ENCODE assay signal across 10 cellular contexts in the genomic region with DNA sequence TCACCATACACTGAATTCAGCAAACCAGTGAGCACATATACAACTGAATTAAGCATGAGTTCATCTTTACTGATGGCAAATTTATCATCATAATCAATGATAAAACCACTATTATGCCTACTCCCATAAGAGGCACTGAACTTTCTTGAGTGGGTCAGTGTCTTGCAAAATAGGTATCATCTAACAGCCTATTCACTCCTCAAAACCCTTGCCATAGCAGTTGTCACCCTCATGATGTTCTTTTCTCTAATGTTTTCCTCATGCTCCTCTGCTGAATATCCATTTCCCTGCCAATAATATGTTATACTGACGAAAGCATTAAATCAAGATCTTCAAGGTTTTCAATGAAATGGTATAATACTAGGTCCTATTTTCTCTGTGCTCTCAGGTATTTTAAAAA. TPM values are rescaled to one million over a fixed set of nuclear protein-coding genes. Genes with fewer than 3 reads are reported as not detected.
DNase-seq lines count a peak whose midpoint lies in the region; ATAC-seq and TF ChIP-seq lines count a peak whose summit lies in the region.
"Had no signal": no experiment of that assay in that cellular context is flagged by ENCODE, and none has a peak within 500 bp of the region (broad histone marks: within the 10 kb centered on the region; RNA-seq: fewer than 3 reads in every experiment).

No MANE protein-coding gene starts in this region.

- H3K9me3 Mint-ChIP-seq in activated naive CD4-positive, alpha-beta T cell treated with anti-CD3 and anti-CD28 coated beads, Interleukin-2, amount 50 U/mL, for 24 hours, result no peaks in the 10 kb centered on the region
- no peaks in the 10 kb centered on the region for H3K9me3 Mint-ChIP-seq in activated naive CD4-positive, alpha-beta T cell treated with anti-CD3 and anti-CD28 coated beads, Interleukin-2, amount 10 ng/mL, durations not matched to agents 7 days and 5 days
- no peaks in the 10 kb centered on the region for H3K9me3 Mint-ChIP-seq in immature natural killer cell

- no peaks in the 10 kb centered on the region for H3K27me3 Mint-ChIP-seq in activated naive CD4-positive, alpha-beta T cell treated with anti-CD3 and anti-CD28 coated beads, Interleukin-2, amount 50 U/mL, for 24 hours
- no peaks in the 10 kb centered on the region for H3K27me3 Mint-ChIP-seq in activated naive CD4-positive, alpha-beta T cell treated with anti-CD3 and anti-CD28 coated beads, Interleukin-2, amount 10 ng/mL, durations not matched to agents 7 days and 5 days
- H3K27me3 Mint-ChIP-seq in T-helper 17 cell (no peaks in the 10 kb centered on the region), immature natural killer cell (ENCODE audit: low read depth in 3 of 3) (peaks cover 2 to 4% (median 3%) of the 10 kb centered on the region in 3 donors)

- intact Hi-C loops in sigmoid colon (cut with DNase I), result no loop called here

- no peak for TF ChIP-seq CTCF in thoracic aorta (IDR thresholded peaks at IDR 0.05)
- TF ChIP-seq CTCF in sigmoid colon (IDR thresholded peaks at IDR 0.05), result no peak

- CTCF ChIA-PET in activated naive CD4-positive, alpha-beta T cell treated with anti-CD3 and anti-CD28 coated beads, Interleukin-2, amount 10 ng/mL, durations not matched to agents 7 days and 5 days (lab: Charles Lee), result interaction anchor here (1.3 kb wide), 1 partner anchor 58 kb away, joined by 3 read pairs; no protein-coding TSS in a partner anchor

- no peak for TF ChIP-seq EP300 in sigmoid colon (IDR thresholded peaks at IDR 0.05)

- H3K4me1 ChIP-seq in thoracic aorta (ENCODE audit: control insufficient read depth in 1 of 2, low read depth in 2 of 2) (peaks cover 53 to 73% of the 10 kb centered on the region in 2 donors), sigmoid colon (peaks cover 0 to 92% (median 82%) of the 10 kb centered on the region in 4 donors)

- H3K27ac ChIP-seq in thoracic aorta (no peak overlapping the region), sigmoid colon (peak overlapping the region in 2 of 4 donors; percentile 20 to 99)
- H3K27ac ChIP-seq: ovary had no signal

- H3K36me3 ChIP-seq in thoracic aorta (peaks cover 5% of the 10 kb centered on the region), sigmoid colon (peaks cover 0 to 20% (median 2%) of the 10 kb centered on the region in 4 donors)
- H3K36me3 ChIP-seq: ovary, uterus had no signal

- H3K27me3 ChIP-seq in thoracic aorta (replicated peaks; ENCODE audit: insufficient read depth) (no peaks in the 10 kb centered on the region), sigmoid colon (no peaks in the 10 kb centered on the region)
- H3K27me3 ChIP-seq: ovary, uterus had no signal

- peaks cover 6% of the 10 kb centered on the region for H3K36me3 Mint-ChIP-seq in activated naive CD4-positive, alpha-beta T cell treated with anti-CD3 and anti-CD28 coated beads, Interleukin-2, amount 50 U/mL, for 24 hours
- peaks cover 34% of the 10 kb centered on the region for H3K36me3 Mint-ChIP-seq in activated naive CD4-positive, alpha-beta T cell treated with anti-CD3 and anti-CD28 coated beads, Interleukin-2, amount 10 ng/mL, durations not matched to agents 7 days and 5 days
- H3K36me3 Mint-ChIP-seq in T-helper 17 cell (ENCODE audit: low read depth) (peaks cover 4% of the 10 kb centered on the region), immature natural killer cell (peaks cover 0 to 19% (median 11%) of the 10 kb centered on the region in 3 donors)

- no peak for TF ChIP-seq POLR2A in sigmoid colon (IDR thresholded peaks at IDR 0.05)

- no peaks in the 10 kb centered on the region for H3K9me3 ChIP-seq in T-helper 17 cell (ENCODE audit: control insufficient read depth, low read length, poor library complexity, severe bottlenecking)
- no peaks in the 10 kb centered on the region for H3K9me3 ChIP-seq in thoracic aorta
- H3K9me3 ChIP-seq in sigmoid colon, result no peaks in the 10 kb centered on the region
- H3K9me3 ChIP-seq: ovary, uterus had no signal

- ATAC-seq in T-helper 17 cell (no peak), thoracic aorta (ENCODE audit: insufficient number of reproducible peaks, low FRiP score, low read depth) (no peak)

- H3K4me3 ChIP-seq in thoracic aorta (peak overlapping the region; percentile 34), sigmoid colon (no peak overlapping the region)
- H3K4me3 ChIP-seq: uterus had no signal

- peaks cover 81% of the 10 kb centered on the region for H3K4me1 Mint-ChIP-seq in activated naive CD4-positive, alpha-beta T cell treated with anti-CD3 and anti-CD28 coated beads, Interleukin-2, amount 50 U/mL, for 24 hours
- H3K4me1 Mint-ChIP-seq in activated naive CD4-positive, alpha-beta T cell treated with anti-CD3 and anti-CD28 coated beads, Interleukin-2, amount 10 ng/mL, durations not matched to agents 7 days and 5 days, result peaks cover 54% of the 10 kb centered on the region
- peaks cover 66% of the 10 kb centered on the region for H3K4me1 Mint-ChIP-seq in T-helper 17 cell
- peaks cover 78 to 98% of the 10 kb centered on the region in 2 donors for H3K4me1 Mint-ChIP-seq in immature natural killer cell

- 76 to 89% methylated on average over 1 of the region's 1 CpG for whole genome bisulfite sequencing in sigmoid colon, 2 donors

- peak overlapping the region; percentile 55 for H3K4me3 Mint-ChIP-seq in activated naive CD4-positive, alpha-beta T cell treated with anti-CD3 and anti-CD28 coated beads, Interleukin-2, amount 50 U/mL, for 24 hours
- H3K4me3 Mint-ChIP-seq in activated naive CD4-positive, alpha-beta T cell treated with anti-CD3 and anti-CD28 coated beads, Interleukin-2, amount 10 ng/mL, durations not matched to agents 7 days and 5 days, result no peak overlapping the region
- H3K4me3 Mint-ChIP-seq in T-helper 17 cell (peak overlapping the region; percentile 68), immature natural killer cell (peak overlapping the region in 3 of 5 donors; percentile 2 to 19 (median 18))

- no peak overlapping the region for H3K27ac Mint-ChIP-seq in activated naive CD4-positive, alpha-beta T cell treated with anti-CD3 and anti-CD28 coated beads, Interleukin-2, amount 50 U/mL, for 24 hours
- no peak overlapping the region for H3K27ac Mint-ChIP-seq in activated naive CD4-positive, alpha-beta T cell treated with anti-CD3 and anti-CD28 coated beads, Interleukin-2, amount 10 ng/mL, durations not matched to agents 7 days and 5 days
- H3K27ac Mint-ChIP-seq in T-helper 17 cell (peak overlapping the region; percentile 76), immature natural killer cell (peak overlapping the region in 2 of 6 donors; percentile 49 to 52)

- DNase-seq in activated naive CD4-positive, alpha-beta T cell treated with anti-CD3 and anti-CD28 coated beads, Interleukin-2, amount 10 ng/mL, durations not matched to agents 7 days and 5 days, result no peak
- DNase-seq in T-helper 17 cell (no peak), immature natural killer cell (no peak), thoracic aorta (ENCODE audit: low spot score) (no peak), COR-L47 (lab: John Stamatoyannopoulos, UW) (no peak), sigmoid colon (no peak)
- no peak for DNase-seq in stimulated activated CD4-positive, alpha-beta T cell treated with anti-CD3 and anti-CD28 coated beads, Interleukin-12 subunit alpha, Interleukin-12 subunit beta, amount 100 ng/mL, for 4 hours
- DNase-seq: ovary, uterus had no signal

RNA-seq across cellular contexts. Expression of a gene that starts 5.6 kb away (rescaled TPM):
- total RNA-seq in T-helper 17 cell (100 to 1,000 TPM; 156 to 163 TPM), thoracic aorta (100 to 1,000 TPM; 112 to 159 TPM), sigmoid colon (100 to 1,000 TPM in 2 of 4 donors, 10 to 100 TPM in 2; 88.1 to 196 (median 98.6) TPM)
- polyA plus RNA-seq in immature natural killer cell (10 to 100 TPM; 27.0 to 56.7 (median 39.8) TPM), sigmoid colon (10 to 100 TPM in 2 of 3 donors, 1 to 10 TPM in 1; 7.8 to 87.9 (median 59.2) TPM)

RNA-seq across cellular contexts. Expression of a gene that starts 26.8 kb away (rescaled TPM):
- under 1 TPM; 0.35 to 0.37 TPM for total RNA-seq in T-helper 17 cell
- polyA plus RNA-seq in immature natural killer cell, result under 1 TPM in 1 of 3 donors, not detected in 2; 0.17 TPM
- total RNA-seq in thoracic aorta, result 10 to 100 TPM; 27.2 to 45.2 TPM
- total RNA-seq in sigmoid colon, result 10 to 100 TPM in 3 of 4 donors, 1 to 10 TPM in 1; 7.2 to 15.0 (median 11.6) TPM
- 10 to 100 TPM in 2 of 3 donors, 1 to 10 TPM in 1; 9.6 to 36.1 (median 13.4) TPM for polyA plus RNA-seq in sigmoid colon

Comparison
In these comparisons a context has a peak if more than half of its experiments do, and no peak if none do; other contexts are left out.
1. RNA of a gene that starts 26.8 kb away (total RNA-seq): 27.2 to 45.2 TPM in thoracic aorta and 7.2 to 15.0 TPM in sigmoid colon; 0.35 to 0.37 TPM in T-helper 17 cell; every median in the first group is over 4 times any median in the second.